ENCODE assay signal across 13 cellular contexts in genomic region chr3:138349926-138350665, GRCh38. TPM values are rescaled to one million over a fixed set of nuclear protein-coding genes. Genes with fewer than 3 reads are reported as not detected.
A peak's percentile ranks its signal among the peaks of the same experiment; 100 is the strongest.
DNase-seq lines count a peak whose midpoint lies in the region; ATAC-seq, FAIRE-seq and TF ChIP-seq lines count a peak whose summit lies in the region.
"Had no signal": no experiment of that assay in that cellular context is flagged by ENCODE, and none has a peak within 500 bp of the region (broad histone marks: within the 10 kb centered on the region; RNA-seq: fewer than 3 reads in every experiment).

No MANE protein-coding gene starts in this region.

- H3K27me3 Mint-ChIP-seq in naive thymus-derived CD4-positive, alpha-beta T cell = peaks cover 26 to 48% (median 28%) of the 10 kb centered on the region in 5 donors
- peaks cover 51% of the 10 kb centered on the region for H3K27me3 Mint-ChIP-seq in activated T-cell treated with anti-CD3 and anti-CD28 coated beads, Interleukin-2, amount 50 U/mL, for 24 hours

- no peak for TF ChIP-seq RAD21 in H1 (IDR thresholded peaks at IDR 0.05 in 1 of 2, conservative IDR thresholded peaks at IDR 0.05 in 1 of 2; ENCODE audit: low read depth in 2 of 2, low read length in 2 of 2)

- no peak overlapping the region for H2BK15ac ChIP-seq in H1 (ENCODE audit: low read length)

- WGBS in heart left ventricle, 4 donors = 21 to 35% (median 28%) methylated on average over 14 to 15 of the region's 15 CpGs
- WGBS in H1 (ENCODE audit: extremely low coverage in 1 of 2, insufficient coverage in 1 of 2, insufficient read length in 1 of 2, insufficient replicate concordance in 2 of 2, low coverage in 1 of 2, low lambda C conversion rate in 2 of 2, missing lambda C conversion rate in 1 of 2), 2 experiments = 90% methylated on average over 15 of the region's 15 CpGs; no CpG with 5 or more reads in 1 of the 2 experiments

- H4K5ac ChIP-seq in H1 (ENCODE audit: insufficient read length, low read depth, low read length) = no peak overlapping the region

- H3K4me1 Mint-ChIP-seq in naive thymus-derived CD4-positive, alpha-beta T cell = peaks cover 0 to 11% (median 9%) of the 10 kb centered on the region in 7 donors
- peaks cover 6% of the 10 kb centered on the region for H3K4me1 Mint-ChIP-seq in activated T-cell treated with anti-CD3 and anti-CD28 coated beads, Interleukin-2, amount 50 U/mL, for 24 hours (ENCODE audit: low read depth)

- no peak overlapping the region for H4K8ac ChIP-seq in H1 (ENCODE audit: extremely low read depth, insufficient read depth, low read length)

- H2BK5ac ChIP-seq in H1 (ENCODE audit: low read depth, low read length) = no peak overlapping the region

- H3K27ac ChIP-seq in heart left ventricle (peak overlapping the region; percentile 89 to 99 (median 96)), H1 (ENCODE audit: low read depth, low read length) (no peak overlapping the region), upper lobe of right lung (peak overlapping the region; percentile 93)
- H3K27ac ChIP-seq in naive thymus-derived CD4-positive, alpha-beta T cell (ENCODE audit: low read depth, low read length) = no peak overlapping the region
- H3K27ac ChIP-seq: BLaER1 had no signal

- peaks cover 0 to 7% (median 0%) of the 10 kb centered on the region in 5 donors for H3K36me3 Mint-ChIP-seq in naive thymus-derived CD4-positive, alpha-beta T cell
- peaks cover 1% of the 10 kb centered on the region for H3K36me3 Mint-ChIP-seq in activated T-cell treated with anti-CD3 and anti-CD28 coated beads, Interleukin-2, amount 50 U/mL, for 24 hours (ENCODE audit: low read depth)
- H3K36me3 Mint-ChIP-seq: memory B cell had no signal

- no peak overlapping the region for H2BK20ac ChIP-seq in H1 (ENCODE audit: low read length)

- no peak overlapping the region for H3K18ac ChIP-seq in H1 (ENCODE audit: extremely low read depth, low read length)

- no peak for TF ChIP-seq EP300 in H1 (IDR thresholded peaks at IDR 0.05; ENCODE audit: borderline replicate concordance in 1 of 2, low read depth in 2 of 2, low read length in 2 of 2)

- H3K36me3 ChIP-seq in heart left ventricle = peaks cover 0 to 8% (median 3%) of the 10 kb centered on the region in 9 donors
- no peaks in the 10 kb centered on the region for H3K36me3 ChIP-seq in H1 (ENCODE audit: control insufficient read depth in 2 of 4, insufficient read depth in 4 of 4, low read length in 3 of 4)
- H3K36me3 ChIP-seq in naive thymus-derived CD4-positive, alpha-beta T cell (ENCODE audit: control insufficient read depth in 2 of 3, insufficient read depth in 3 of 3, low read length in 3 of 3) = no peaks in the 10 kb centered on the region
- peaks cover 2% of the 10 kb centered on the region for H3K36me3 ChIP-seq in upper lobe of right lung
- H3K36me3 ChIP-seq: BLaER1 had no signal

- H3K9me3 Mint-ChIP-seq in naive thymus-derived CD4-positive, alpha-beta T cell = peaks cover 0 to 4% (median 0%) of the 10 kb centered on the region in 11 donors
- H3K9me3 Mint-ChIP-seq in activated T-cell treated with anti-CD3 and anti-CD28 coated beads, Interleukin-2, amount 50 U/mL, for 24 hours = peaks cover 2% of the 10 kb centered on the region
- H3K9me3 Mint-ChIP-seq: activated CD4-positive, alpha-beta memory T cell treated with anti-CD3 and anti-CD28 coated beads, Interleukin-2, amount 10 ng/mL, durations not matched to agents 7 days and 5 days; memory B cell had no signal

- H3K27me3 ChIP-seq in heart left ventricle (peaks cover 0 to 3% (median 0%) of the 10 kb centered on the region in 9 donors), H1 (replicated peaks in 1 of 4; ENCODE audit: control insufficient read depth in 3 of 4, extremely low read depth in 1 of 4, insufficient read depth in 3 of 4, low read length in 3 of 4) (peaks cover 0 to 13% (median 3%) of the 10 kb centered on the region in 4 experiments; a peak in 3 of 7 replicates), upper lobe of right lung (no peaks in the 10 kb centered on the region)
- H3K27me3 ChIP-seq in naive thymus-derived CD4-positive, alpha-beta T cell (ENCODE audit: control insufficient read depth in 2 of 2, insufficient read depth in 2 of 2, low read length in 2 of 2) = no peaks in the 10 kb centered on the region

- TF ChIP-seq CTCF in heart left ventricle (IDR thresholded peaks at IDR 0.05) = no peak
- TF ChIP-seq CTCF in H1 (IDR thresholded peaks at IDR 0.05; ENCODE audit: control extremely low read depth in 1 of 3, insufficient read depth in 1 of 3, low read depth in 1 of 3, low read length in 3 of 3) = no peak
- no peak for TF ChIP-seq CTCF in upper lobe of right lung (IDR thresholded peaks at IDR 0.05)

- no peak overlapping the region for H3K56ac ChIP-seq in H1 (replicated peaks; ENCODE audit: insufficient read length, low read depth, low read length)

- no peaks in the 10 kb centered on the region for H3K9me3 ChIP-seq in heart left ventricle
- no peaks in the 10 kb centered on the region for H3K9me3 ChIP-seq in H1 (ENCODE audit: insufficient read depth in 2 of 2, low read depth in 1 of 2, low read length in 1 of 2)
- no peaks in the 10 kb centered on the region for H3K9me3 ChIP-seq in naive thymus-derived CD4-positive, alpha-beta T cell (ENCODE audit: control insufficient read depth in 2 of 3, low read length in 3 of 3)
- H3K9me3 ChIP-seq in upper lobe of right lung = no peaks in the 10 kb centered on the region

- FAIRE-seq in H1 (lab: Jason Lieb, UNC) = no peak
- FAIRE-seq: GM12878 had no signal

- no peak overlapping the region for H2BK12ac ChIP-seq in H1 (ENCODE audit: low read depth, low read length)

- peaks cover 2% of the 10 kb centered on the region; the same call in 1 of the 2 replicates for H3K23me2 ChIP-seq in H1 (ENCODE audit: low read depth, low read length)

- no peak overlapping the region for H2BK120ac ChIP-seq in H1 (replicated peaks; ENCODE audit: low read depth, low read length)

- H3K4me3 Mint-ChIP-seq in naive thymus-derived CD4-positive, alpha-beta T cell = peak overlapping the region in 7 of 10 donors; percentile 7 to 63 (median 14)
- H3K4me3 Mint-ChIP-seq in activated T-cell treated with anti-CD3 and anti-CD28 coated beads, Interleukin-2, amount 50 U/mL, for 24 hours = no peak overlapping the region
- H3K4me3 Mint-ChIP-seq: activated CD4-positive, alpha-beta memory T cell treated with anti-CD3 and anti-CD28 coated beads, Interleukin-2, amount 10 ng/mL, durations not matched to agents 7 days and 5 days; memory B cell had no signal

- DNase-seq in heart left ventricle (peak in 2 of 5 donors; percentile 49 to 58), cardiac septum (ENCODE audit: low spot score) (no peak), H1 (ENCODE audit: low read depth in 1 of 2, low spot score in 2 of 2) (no peak), upper lobe of right lung (peak; percentile 78), NCI-H1092 (lab: John Stamatoyannopoulos, UW) (no peak)
- DNase-seq in naive thymus-derived CD4-positive, alpha-beta T cell = no peak
- DNase-seq in activated T-cell treated with anti-CD3 and anti-CD28 coated beads, Interleukin-2, amount 50 U/mL, for 24 hours = no peak
- DNase-seq: activated CD4-positive, alpha-beta memory T cell treated with anti-CD3 and anti-CD28 coated beads, Interleukin-2, amount 10 ng/mL, durations not matched to agents 7 days and 5 days had no signal

- H3K79me2 ChIP-seq in H1 (ENCODE audit: control insufficient read depth in 1 of 2, insufficient read depth in 2 of 2, low read length in 2 of 2) = no peaks in the 10 kb centered on the region

- peak overlapping the region; percentile 72 to 97 (median 83) for H3K4me3 ChIP-seq in heart left ventricle
- H3K4me3 ChIP-seq in H1 (ENCODE audit: extremely low read depth in 1 of 4, insufficient read depth in 2 of 4, low read depth in 3 of 4, low read length in 4 of 4) = no peak overlapping the region; a peak in 1 of 8 replicates
- H3K4me3 ChIP-seq in naive thymus-derived CD4-positive, alpha-beta T cell (ENCODE audit: low read length) = no peak overlapping the region
- H3K4me3 ChIP-seq in upper lobe of right lung = peak overlapping the region; percentile 78
- H3K4me3 ChIP-seq: BLaER1, GM12878 had no signal

- no peak overlapping the region for H4K91ac ChIP-seq in H1 (replicated peaks; ENCODE audit: insufficient read length, low read length)

- no peak overlapping the region for H3K4ac ChIP-seq in H1 (replicated peaks; ENCODE audit: insufficient read length, low read depth, low read length)

- intact Hi-C loops in heart left ventricle (cut with DNase I) = loop anchor here in 6 of 10 donors (2.0 to 10.0 kb wide), 4 partner anchors 32 to 245 kb away; partner anchors contain the start of gene CEP70 (in 1 of the 6)
- intact Hi-C loops in cardiac septum (cut with DNase I) = loop anchor here (2.0 to 5.0 kb wide), 3 partner anchors 25 to 242 kb away; partner anchors contain the start of gene CEP70
- intact Hi-C loops in naive thymus-derived CD4-positive, alpha-beta T cell (cut with micrococcal nuclease) = no loop called here
- intact Hi-C loops in upper lobe of right lung (cut with DNase I) = no loop called here

- H3K14ac ChIP-seq in H1 (ENCODE audit: insufficient read length) = no peak overlapping the region

- peaks cover 0 to 62% (median 34%) of the 10 kb centered on the region in 12 donors for H3K4me1 ChIP-seq in heart left ventricle
- H3K4me1 ChIP-seq in H1 (replicated peaks in 1 of 4; ENCODE audit: control insufficient read depth in 3 of 4, insufficient read depth in 4 of 4, low read length in 3 of 4) = peaks cover 0 to 10% (median 4%) of the 10 kb centered on the region in 4 experiments; a peak in 3 of 7 replicates
- H3K4me1 ChIP-seq in naive thymus-derived CD4-positive, alpha-beta T cell (ENCODE audit: control insufficient read depth in 2 of 2, insufficient read depth in 2 of 2, low read length in 2 of 2) = no peaks in the 10 kb centered on the region
- H3K4me1 ChIP-seq in upper lobe of right lung = peaks cover 23% of the 10 kb centered on the region
- H3K4me1 ChIP-seq: BLaER1 had no signal

- no peaks in the 10 kb centered on the region; the same call in 1 of the 2 replicates for H3K79me1 ChIP-seq in H1 (ENCODE audit: low read depth, low read length)

- no peak overlapping the region for H2AK5ac ChIP-seq in H1 (ENCODE audit: low read depth, low read length)

- no peak overlapping the region for H3K27ac Mint-ChIP-seq in naive thymus-derived CD4-positive, alpha-beta T cell
- H3K27ac Mint-ChIP-seq in activated T-cell treated with anti-CD3 and anti-CD28 coated beads, Interleukin-2, amount 50 U/mL, for 24 hours = no peak overlapping the region
- H3K27ac Mint-ChIP-seq: activated CD4-positive, alpha-beta memory T cell treated with anti-CD3 and anti-CD28 coated beads, Interleukin-2, amount 10 ng/mL, durations not matched to agents 7 days and 5 days; memory B cell had no signal

- H3K4me2 ChIP-seq in H1 (ENCODE audit: insufficient read depth in 1 of 2, low read depth in 2 of 2, low read length in 2 of 2) = peak overlapping the region; percentile 74 to 78; a peak in 1 of 4 replicates

- no peak overlapping the region for H2AFZ ChIP-seq in H1 (ENCODE audit: low read length)

- H3K9ac ChIP-seq in H1 (replicated peaks in 1 of 4; ENCODE audit: extremely low read depth in 1 of 4, low read depth in 3 of 4, low read length in 3 of 4) = no peak overlapping the region
- H3K9ac ChIP-seq: BLaER1 had no signal

- ATAC-seq in heart left ventricle (peak in 1 of 4 donors; percentile 14), upper lobe of right lung (peak; percentile 11), GM21576 (IDR thresholded peaks at IDR 0.05; ENCODE audit: unreplicated experiment) (no peak)
- no peak for ATAC-seq in naive thymus-derived CD4-positive, alpha-beta T cell
- ATAC-seq: GM12878 had no signal

- POLR2A ChIA-PET in H1 (lab: Charles Lee; ENCODE audit: partially characterized antibody) = interaction anchor here (0.8 to 2.4 kb wide), 13 partner anchors 9 to 514 kb away, joined by 3 to 9 read pairs (median 4); partner anchors contain the start of gene ARMC8
- POLR2A ChIA-PET in naive thymus-derived CD4-positive, alpha-beta T cell (lab: Charles Lee) = no interaction called here

- TF ChIP-seq POLR2A in heart left ventricle (IDR thresholded peaks at IDR 0.05) (no peak), H1 (IDR thresholded peaks at IDR 0.05; ENCODE audit: control extremely low read depth in 1 of 2, low read depth in 2 of 2, low read length in 2 of 2) (no peak)

- CTCF ChIA-PET in H1 (lab: Charles Lee; ENCODE audit: partially characterized antibody) = interaction anchor here (0.6 to 8.5 kb wide), 19 partner anchors 9 to 565 kb away, joined by 3 to 66 read pairs (median 4); partner anchors contain the start of gene DBR1
- CTCF ChIA-PET in naive thymus-derived CD4-positive, alpha-beta T cell (lab: Charles Lee) = interaction anchor here (0.8 kb wide), 1 partner anchor 169 kb away, joined by 3 read pairs; no protein-coding TSS in a partner anchor

- H3K23ac ChIP-seq in H1 (ENCODE audit: insufficient read length) = no peak overlapping the region

- H4K20me1 ChIP-seq in H1 (replicated peaks in 1 of 2; ENCODE audit: control insufficient read depth in 1 of 2, insufficient read depth in 2 of 2, low read length in 2 of 2) = no peaks in the 10 kb centered on the region
- H4K20me1 ChIP-seq: BLaER1 had no signal

RNA-seq across cellular contexts. Expression of gene MRAS, which starts 1.7 kb away (rescaled TPM):
- total RNA-seq in heart left ventricle (100 to 1,000 TPM; 227 to 413 (median 254) TPM), cardiac septum (327 TPM), upper lobe of right lung (79.4 TPM)
- polyA plus RNA-seq in heart left ventricle (100 to 1,000 TPM; 112 to 245 TPM), H1 (2011; rRNA removed) (10.6 and 15.1 TPM in 2 replicates)
- 15.6 and 16.2 TPM in 2 replicates for total RNA-seq in H1 (2021; fragmentation: NEBNext Ultra II Directional; extraction: Animal tissue kit (Norgen Biotek cat#: 25700))
- 10.6 TPM for polyA plus RNA-seq in H1 (2011; cell fraction: cytosol; rRNA removed)
- 12.2 TPM for polyA plus RNA-seq in H1 (2011; cell fraction: nucleus; rRNA removed)
- 10.5 to 14.7 TPM (median 12.3 TPM) in 4 replicates for polyA plus RNA-seq in H1 (2012, experiment 1 of 2)
- 4.4 TPM for polyA plus RNA-seq in H1 (2012, experiment 2 of 2)
- 10.0 TPM for polyA plus RNA-seq in H1 (2013, experiment 1 of 2)
- polyA plus RNA-seq in H1 (2013, experiment 2 of 2) = 9.6 TPM
- polyA minus RNA-seq in H1 (2011; rRNA and poly(A)+ RNA removed) = 14.3 and 17.3 TPM in 2 replicates
- polyA minus RNA-seq in H1 (2011; cell fraction: cytosol; rRNA and poly(A)+ RNA removed) = 4.1 TPM
- 9.0 TPM for polyA minus RNA-seq in H1 (2011; cell fraction: nucleus; rRNA and poly(A)+ RNA removed)
- total RNA-seq in naive thymus-derived CD4-positive, alpha-beta T cell = 1 to 10 TPM in 2 of 5 experiments, under 1 TPM in 3; 0.05 to 4.9 (median 0.80) TPM
- polyA plus RNA-seq in naive thymus-derived CD4-positive, alpha-beta T cell = not detected
- total RNA-seq: activated CD4-positive, alpha-beta memory T cell treated with anti-CD3 and anti-CD28 coated beads, Interleukin-2, amount 10 ng/mL, durations not matched to agents 7 days and 5 days had no signal

RNA-seq across cellular contexts. Expression of gene NME9, which starts 20.4 kb away (rescaled TPM):
- total RNA-seq in heart left ventricle = not detected
- polyA plus RNA-seq in heart left ventricle = not detected
- total RNA-seq in cardiac septum = not detected
- total RNA-seq in H1 (2021; fragmentation: NEBNext Ultra II Directional; extraction: Animal tissue kit (Norgen Biotek cat#: 25700)) = not detected in 2 replicates
- 0.11 TPM in 1 of 2 replicates, not detected in the other for polyA plus RNA-seq in H1 (2011; rRNA removed)
- 0.35 TPM for polyA plus RNA-seq in H1 (2011; cell fraction: cytosol; rRNA removed)
- polyA plus RNA-seq in H1 (2011; cell fraction: nucleus; rRNA removed) = 0.74 TPM
- polyA plus RNA-seq in H1 (2012, experiment 1 of 2) = 0.23 to 0.76 TPM (median 0.30 TPM) in 4 replicates
- polyA plus RNA-seq in H1 (2012, experiment 2 of 2) = not detected
- polyA plus RNA-seq in H1 (2013, experiment 1 of 2) = 0.20 TPM
- polyA plus RNA-seq in H1 (2013, experiment 2 of 2) = 0.11 TPM
- 0.54 and 1.4 TPM in 2 replicates for polyA minus RNA-seq in H1 (2011; rRNA and poly(A)+ RNA removed)
- polyA minus RNA-seq in H1 (2011; cell fraction: cytosol; rRNA and poly(A)+ RNA removed) = not detected
- 1.2 TPM for polyA minus RNA-seq in H1 (2011; cell fraction: nucleus; rRNA and poly(A)+ RNA removed)
- total RNA-seq in naive thymus-derived CD4-positive, alpha-beta T cell = 1 to 10 TPM in 2 of 5 experiments, under 1 TPM in 2, not detected in 1; 0.69 to 2.0 (median 1.2) TPM
- under 1 TPM; 0.52 to 0.71 TPM for polyA plus RNA-seq in naive thymus-derived CD4-positive, alpha-beta T cell
- total RNA-seq in upper lobe of right lung = not detected
- total RNA-seq: dermis microvascular lymphatic vessel endothelial cell, GM12878 had no signal

Comparison
In these comparisons a context has a peak if more than half of its experiments do, and no peak if none do; other contexts are left out.
1. H3K27ac ChIP-seq: peak in heart left ventricle (12 of 12) and upper lobe of right lung (single experiment); none in H1 (single experiment) and naive thymus-derived CD4-positive, alpha-beta T cell (single experiment).
2. H3K4me3 ChIP-seq: peak in heart left ventricle (12 of 12) and upper lobe of right lung (single experiment); none in H1 (0 of 4) and naive thymus-derived CD4-positive, alpha-beta T cell (single experiment).
3. intact Hi-C loops: an anchor here in heart left ventricle (2.0 to 10.0 kb wide) and cardiac septum (2.0 to 5.0 kb wide); none called in naive thymus-derived CD4-positive, alpha-beta T cell and upper lobe of right lung.